8 cellular contexts compared by ENCODE assay signal in the genomic region with DNA sequence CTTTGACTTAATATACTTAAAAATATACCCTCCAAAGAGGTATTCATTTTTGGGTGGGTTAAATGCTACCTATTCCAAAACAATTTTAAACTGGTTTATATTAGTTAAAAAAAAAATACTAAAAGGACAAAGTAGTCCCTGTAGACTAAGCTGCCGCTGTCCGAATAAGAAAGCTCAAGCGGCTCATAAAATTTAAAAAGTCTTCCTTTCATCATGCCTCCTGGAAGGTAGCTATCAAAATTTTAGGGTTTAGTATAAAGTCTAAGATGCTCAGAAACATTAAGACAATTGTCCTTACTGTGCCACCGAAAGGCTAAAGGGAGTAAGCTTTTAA. TPM values are rescaled to one million over a fixed set of nuclear protein-coding genes. Genes with fewer than 3 reads are reported as not detected.
DNase-seq lines count a peak whose midpoint lies in the region; ATAC-seq and TF ChIP-seq lines count a peak whose summit lies in the region.

No MANE protein-coding gene starts in this region.

- peak overlapping the region; percentile 97 for H3K27ac Mint-ChIP-seq in osteocyte (ENCODE audit: unreplicated experiment)

- H4K20me1 ChIP-seq in DND-41 (ENCODE audit: insufficient read depth, low read length): peaks cover 16% of the 10 kb centered on the region; the same call in 1 of the 2 replicates

- H3K4me2 ChIP-seq in DND-41 (ENCODE audit: insufficient read depth, low read length): peak overlapping the region; percentile 61; the same call in 1 of the 2 replicates

- peak overlapping the region; percentile 89 for H3K4me3 Mint-ChIP-seq in osteocyte (ENCODE audit: unreplicated experiment)

- TF ChIP-seq CTCF in DND-41 (IDR thresholded peaks at IDR 0.05; ENCODE audit: borderline replicate concordance, extremely low read depth, low read length, poor library complexity, severe bottlenecking) (no peak), osteocyte (IDR thresholded peaks at IDR 0.05) (no peak)

- DNase-seq in DND-41 (no peak), MG63 (no peak), osteocyte (ENCODE audit: extremely low spot score, unreplicated experiment) (no peak), GM19240 (ENCODE audit: insufficient read length, low spot score) (no peak), epidermal melanocyte (ENCODE audit: insufficient read length, low spot score) (no peak)

- H3K27me3 Mint-ChIP-seq in osteocyte (ENCODE audit: unreplicated experiment): no peaks in the 10 kb centered on the region

- peak overlapping the region; percentile 72 for H3K9ac ChIP-seq in DND-41 (ENCODE audit: low read depth, low read length)
- peak overlapping the region; percentile 54 for H3K9ac ChIP-seq in endocrine pancreas (ENCODE audit: control insufficient read depth, insufficient read depth, low read length)

- H3K27ac ChIP-seq in DND-41 (ENCODE audit: low read length): peak overlapping the region; percentile 90

- H3K4me1 ChIP-seq in DND-41 (ENCODE audit: insufficient read depth, low read length) (peaks cover 33% of the 10 kb centered on the region), endocrine pancreas (ENCODE audit: control insufficient read depth, insufficient read depth, low read length) (no peaks in the 10 kb centered on the region)

- H3K9me3 Mint-ChIP-seq in osteocyte (ENCODE audit: unreplicated experiment): no peaks in the 10 kb centered on the region

- ATAC-seq in DND-41 (ENCODE audit: insufficient read depth, low read depth) (no peak; the same call in 2 of the 3 replicates), HG02840 (IDR thresholded peaks at IDR 0.05; ENCODE audit: low FRiP score, unreplicated experiment) (no peak), HG02678 (IDR thresholded peaks at IDR 0.05; ENCODE audit: unreplicated experiment) (no peak)

- H3K36me3 Mint-ChIP-seq in osteocyte (ENCODE audit: unreplicated experiment): no peaks in the 10 kb centered on the region

- H3K9me3 ChIP-seq in DND-41 (ENCODE audit: insufficient read depth, low read length, severe bottlenecking) (no peaks in the 10 kb centered on the region), MG63 (no peaks in the 10 kb centered on the region), endocrine pancreas (ENCODE audit: control insufficient read depth, low read length) (no peaks in the 10 kb centered on the region)

- no peaks in the 10 kb centered on the region for H3K27me3 ChIP-seq in DND-41 (ENCODE audit: insufficient read depth, low read length, poor library complexity)
- H3K27me3 ChIP-seq in MG63: no peaks in the 10 kb centered on the region
- H3K27me3 ChIP-seq in endocrine pancreas (ENCODE audit: control insufficient read depth, insufficient read depth, low read length): no peaks in the 10 kb centered on the region

- H3K4me3 ChIP-seq in DND-41 (ENCODE audit: low read depth in 1 of 2, low read length in 2 of 2): peak overlapping the region; percentile 81 to 83
- H3K4me3 ChIP-seq in MG63: peak overlapping the region; percentile 77
- H3K4me3 ChIP-seq in endocrine pancreas (ENCODE audit: control insufficient read depth, insufficient read depth, low read length): peak overlapping the region; percentile 86

- H3K4me1 Mint-ChIP-seq in osteocyte (ENCODE audit: unreplicated experiment): peaks cover 28% of the 10 kb centered on the region

- H2AFZ ChIP-seq in DND-41 (ENCODE audit: low read depth, low read length): peak overlapping the region; percentile 83

- H3K79me2 ChIP-seq in DND-41 (ENCODE audit: insufficient read depth, low read length): peaks cover 51% of the 10 kb centered on the region

- H3K36me3 ChIP-seq in DND-41 (ENCODE audit: insufficient read depth, low read length): peaks cover 8% of the 10 kb centered on the region
- H3K36me3 ChIP-seq in MG63: peaks cover 6% of the 10 kb centered on the region
- no peaks in the 10 kb centered on the region for H3K36me3 ChIP-seq in endocrine pancreas (ENCODE audit: control insufficient read depth, insufficient read depth, low read length)

RNA-seq across cellular contexts. Expression of a gene that starts 0.5 kb away (rescaled TPM):
- 22.1 and 27.5 TPM in 2 replicates for total RNA-seq in MG63 (2014; rRNA removed; shearing (Covaris generic); ENCODE audit: low replicate concordance)
- total RNA-seq in osteocyte: 43.7 and 43.8 TPM in 2 replicates
